In the genomic region with DNA sequence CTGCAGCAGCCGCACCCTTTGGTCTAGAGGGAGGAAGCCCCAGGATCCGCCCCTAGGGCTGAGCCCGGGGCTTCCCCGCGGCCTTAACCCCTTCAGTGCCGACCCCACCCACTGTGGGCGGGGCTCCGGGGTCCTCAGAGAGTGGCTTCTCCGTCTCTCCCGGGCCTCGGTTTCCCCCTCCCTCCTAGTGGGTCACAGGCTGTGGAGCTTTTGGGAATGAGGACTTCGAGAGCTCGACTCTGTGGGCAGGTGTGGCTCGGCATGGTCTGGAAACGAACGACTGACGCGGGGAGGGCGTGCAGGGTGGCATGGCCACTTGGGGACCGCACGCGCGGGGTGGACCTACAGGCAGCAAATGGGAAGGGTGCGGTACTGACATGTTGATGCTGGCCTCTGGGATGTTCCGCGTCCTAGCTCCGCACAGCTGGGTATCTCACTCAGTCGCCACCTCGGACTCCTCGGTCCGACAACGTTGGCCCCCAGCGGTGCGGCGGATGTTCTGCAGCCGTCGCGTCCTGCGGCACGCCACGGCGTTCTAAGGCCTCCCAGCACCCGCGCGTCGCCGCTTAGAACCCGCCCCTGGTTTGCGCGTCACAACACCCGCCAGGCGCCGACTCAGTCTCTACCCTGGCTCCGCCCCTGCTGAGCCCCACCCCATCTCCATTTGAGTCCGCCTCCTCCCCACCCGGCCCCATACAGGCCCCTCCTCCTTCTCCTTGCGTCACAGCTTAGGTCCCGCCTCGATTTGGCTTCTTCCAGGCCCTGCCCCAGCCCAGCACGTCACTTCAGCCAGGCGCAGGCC, we compare ENCODE assay signal across 8 cellular contexts. TPM values are rescaled to one million over a fixed set of nuclear protein-coding genes. Genes with fewer than 3 reads are reported as not detected.
DNase-seq lines count a peak whose midpoint lies in the region; ATAC-seq and TF ChIP-seq lines count a peak whose summit lies in the region.

A gene with protein sequence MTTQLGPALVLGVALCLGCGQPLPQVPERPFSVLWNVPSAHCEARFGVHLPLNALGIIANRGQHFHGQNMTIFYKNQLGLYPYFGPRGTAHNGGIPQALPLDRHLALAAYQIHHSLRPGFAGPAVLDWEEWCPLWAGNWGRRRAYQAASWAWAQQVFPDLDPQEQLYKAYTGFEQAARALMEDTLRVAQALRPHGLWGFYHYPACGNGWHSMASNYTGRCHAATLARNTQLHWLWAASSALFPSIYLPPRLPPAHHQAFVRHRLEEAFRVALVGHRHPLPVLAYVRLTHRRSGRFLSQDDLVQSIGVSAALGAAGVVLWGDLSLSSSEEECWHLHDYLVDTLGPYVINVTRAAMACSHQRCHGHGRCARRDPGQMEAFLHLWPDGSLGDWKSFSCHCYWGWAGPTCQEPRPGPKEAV (minus strand): TSS at position 570 of the 802 bp plus-strand sequence. CDS start 3,803 bp downstream, outside the sequence.
A gene with protein sequence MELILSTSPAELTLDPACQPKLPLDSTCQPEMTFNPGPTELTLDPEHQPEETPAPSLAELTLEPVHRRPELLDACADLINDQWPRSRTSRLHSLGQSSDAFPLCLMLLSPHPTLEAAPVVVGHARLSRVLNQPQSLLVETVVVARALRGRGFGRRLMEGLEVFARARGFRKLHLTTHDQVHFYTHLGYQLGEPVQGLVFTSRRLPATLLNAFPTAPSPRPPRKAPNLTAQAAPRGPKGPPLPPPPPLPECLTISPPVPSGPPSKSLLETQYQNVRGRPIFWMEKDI (minus strand): TSS at position 570 of the 802 bp plus-strand sequence. CDS start 1,942 bp downstream, outside the sequence.

- peak within 1 kb of the TSS; percentile 70 for H3K27ac ChIP-seq in cardiac muscle cell
- peak within 1 kb of the TSS; percentile 85 to 94 (median 92) for H3K27ac ChIP-seq in upper lobe of left lung

- H3K4me3 Mint-ChIP-seq in activated naive CD8-positive, alpha-beta T cell treated with anti-CD3 and anti-CD28 coated beads, Interleukin-2, amount 50 U/mL, for 24 hours: peak within 1 kb of the TSS; percentile 99

- H3K27me3 Mint-ChIP-seq in activated naive CD8-positive, alpha-beta T cell treated with anti-CD3 and anti-CD28 coated beads, Interleukin-2, amount 50 U/mL, for 24 hours: no peaks in the 10 kb centered on the region

- TF ChIP-seq CTCF in GM12872 (IDR thresholded peaks at IDR 0.05; ENCODE audit: insufficient read depth, low read depth, low read length) (peak; percentile 60), cardiac muscle cell (IDR thresholded peaks at IDR 0.05; ENCODE audit: low read depth, low read length) (peak; percentile 21), upper lobe of left lung (IDR thresholded peaks at IDR 0.05) (peak; percentile 35 to 90 (median 76))

- TF ChIP-seq EP300 in upper lobe of left lung (IDR thresholded peaks at IDR 0.05): no peak

- WGBS in upper lobe of left lung, 2 donors: 1% methylated on average over 22 to 61 of the region's 61 CpGs

- TF ChIP-seq POLR2A in upper lobe of left lung (IDR thresholded peaks at IDR 0.05): peak in 3 of 4 donors; percentile 61 to 96 (median 95)

- H3K4me3 ChIP-seq in cardiac muscle cell (peak within 1 kb of the TSS; percentile 54), upper lobe of left lung (peak within 1 kb of the TSS; percentile 44 to 86 (median 60))

- DNase-seq in NCI-H1105 treated with DMSO at 0.1 percent for 48 hours (lab: John Stamatoyannopoulos, UW): peak; percentile 93
- peak; percentile 79 to 92 for DNase-seq in SW 1271 (lab: John Stamatoyannopoulos, UW)
- peak; percentile 99 for DNase-seq in activated naive CD8-positive, alpha-beta T cell treated with anti-CD3 and anti-CD28 coated beads, Interleukin-2, amount 50 U/mL, for 24 hours
- peak; percentile 99 to 100 for DNase-seq in cardiac muscle cell (ENCODE audit: low read depth in 1 of 2, low spot score in 1 of 2)
- peak; percentile 100 for DNase-seq in pons (ENCODE audit: low spot score)
- peak; percentile 98 to 100 for DNase-seq in upper lobe of left lung

- H3K27me3 ChIP-seq in cardiac muscle cell (no peaks in the 10 kb centered on the region), upper lobe of left lung (no peaks in the 10 kb centered on the region)

- peak within 1 kb of the TSS; percentile 99 for H3K27ac Mint-ChIP-seq in activated naive CD8-positive, alpha-beta T cell treated with anti-CD3 and anti-CD28 coated beads, Interleukin-2, amount 50 U/mL, for 24 hours

- ATAC-seq in HG02678 (IDR thresholded peaks at IDR 0.05; ENCODE audit: unreplicated experiment) (peak; percentile 86), upper lobe of left lung (ENCODE audit: low FRiP score in 2 of 2) (peak; percentile 94 to 97)
- ATAC-seq in activated naive CD8-positive, alpha-beta T cell treated with anti-CD3 and anti-CD28 coated beads, Interleukin-2, amount 50 U/mL, for 24 hours: peak; percentile 86

- no peaks in the 10 kb centered on the region for H3K36me3 Mint-ChIP-seq in activated naive CD8-positive, alpha-beta T cell treated with anti-CD3 and anti-CD28 coated beads, Interleukin-2, amount 50 U/mL, for 24 hours (ENCODE audit: low read depth)

- H3K9me3 ChIP-seq in cardiac muscle cell (ENCODE audit: low read depth) (no peaks in the 10 kb centered on the region), upper lobe of left lung (no peaks in the 10 kb centered on the region)

- H3K9me3 Mint-ChIP-seq in activated naive CD8-positive, alpha-beta T cell treated with anti-CD3 and anti-CD28 coated beads, Interleukin-2, amount 50 U/mL, for 24 hours: no peaks in the 10 kb centered on the region

- H3K36me3 ChIP-seq in cardiac muscle cell: no peaks in the 10 kb centered on the region
- H3K36me3 ChIP-seq in upper lobe of left lung: peaks cover 0 to 13% (median 2%) of the 10 kb centered on the region in 4 donors

- H3K4me1 Mint-ChIP-seq in activated naive CD8-positive, alpha-beta T cell treated with anti-CD3 and anti-CD28 coated beads, Interleukin-2, amount 50 U/mL, for 24 hours: peaks cover 24% of the 10 kb centered on the region

- H3K4me1 ChIP-seq in cardiac muscle cell (ENCODE audit: low read depth): peaks cover 15% of the 10 kb centered on the region
- peaks cover 41 to 55% (median 52%) of the 10 kb centered on the region in 4 donors for H3K4me1 ChIP-seq in upper lobe of left lung

RNA-seq across cellular contexts. Expression of the first gene that starts in this region (rescaled TPM):
- total RNA-seq in cardiac muscle cell (3.6 and 6.4 TPM in 2 replicates), upper lobe of left lung (1 to 10 TPM in 5 of 6 donors, under 1 TPM in 1; 0.33 to 5.7 (median 3.1) TPM)
- polyA plus RNA-seq in cardiac muscle cell: 2.4 and 6.2 TPM in 2 replicates

RNA-seq across cellular contexts. Expression of the second gene that starts in this region (rescaled TPM):
- total RNA-seq in cardiac muscle cell (28.5 and 40.4 TPM in 2 replicates), upper lobe of left lung (10 to 100 TPM; 12.1 to 34.5 (median 15.1) TPM)
- 35.6 and 39.0 TPM in 2 replicates for polyA plus RNA-seq in cardiac muscle cell

Comparison
In these comparisons a context has a peak if more than half of its experiments do, and no peak if none do; other contexts are left out.
1. Peak in every context shown above with its lines: DNase-seq, ATAC-seq, H3K4me3 ChIP-seq and H3K27ac ChIP-seq.
2. CTCF ChIP-seq: peak in every context shown above with its lines; median percentile 76 in upper lobe of left lung; 60 in GM12872; 21 in cardiac muscle cell.